Comparison of ENCODE assay signal across 13 cellular contexts in genomic region chr14:54225457-54225856, GRCh38.
A peak's percentile ranks its signal among the peaks of the same experiment; 100 is the strongest.
DNase-seq lines count a peak whose midpoint lies in the region.
"Had no signal": no experiment of that assay in that cellular context is flagged by ENCODE, and none has a peak within 500 bp of the region (broad histone marks: within the 10 kb centered on the region; RNA-seq: fewer than 3 reads in every experiment).

No MANE protein-coding gene starts in this region.

- H2BK15ac ChIP-seq in mesendoderm (replicated peaks; ENCODE audit: low read depth) = no peak overlapping the region

- H3K56ac ChIP-seq in mesendoderm (ENCODE audit: low read length) = no peak overlapping the region

- no peak overlapping the region for H2BK5ac ChIP-seq in mesendoderm (ENCODE audit: low read length)

- no peak overlapping the region for H3K4me2 ChIP-seq in mesendoderm (ENCODE audit: low read length)
- H3K4me2 ChIP-seq: GM23338 had no signal

- no peak overlapping the region for H3K4ac ChIP-seq in mesendoderm (ENCODE audit: low read depth, low read length)

- H3K79me1 ChIP-seq in mesendoderm (ENCODE audit: low read length) = no peaks in the 10 kb centered on the region

- no peak overlapping the region for H3K9ac ChIP-seq in mesendoderm (ENCODE audit: low read length)

- no peak overlapping the region for H2AK5ac ChIP-seq in mesendoderm (ENCODE audit: low read length)

- H3K27ac ChIP-seq in mesendoderm (ENCODE audit: low read depth, low read length) = no peak overlapping the region
- H3K27ac ChIP-seq: SJCRH30 had no signal

- H3K4me1 ChIP-seq in mesendoderm (ENCODE audit: control insufficient read depth, low read depth, low read length) = peaks cover 4% of the 10 kb centered on the region
- H3K4me1 ChIP-seq: SJCRH30 had no signal

- H2BK120ac ChIP-seq in mesendoderm (ENCODE audit: low read depth, low read length) = no peak overlapping the region

- H3K4me3 ChIP-seq in mesendoderm (ENCODE audit: low read length) = no peak overlapping the region
- H3K4me3 ChIP-seq: GM23338, SJCRH30 had no signal

- no peak overlapping the region for H4K5ac ChIP-seq in mesendoderm (ENCODE audit: low read length)

- no CpG with 5 or more reads among the region's 5 CpGs for WGBS in mesendoderm (ENCODE audit: extremely low coverage, insufficient coverage, low lambda C conversion rate)

- H3K27me3 ChIP-seq in mesendoderm (ENCODE audit: insufficient read depth, low read length, poor library complexity) = peaks cover 4% of the 10 kb centered on the region
- H3K27me3 ChIP-seq: SJCRH30 had no signal

- DNase-seq in COR-L47 (lab: John Stamatoyannopoulos, UW) = peak; percentile 3
- DNase-seq in NCI-H1092 (lab: John Stamatoyannopoulos, UW) = peak; percentile 15
- peak; percentile 13 for DNase-seq in NCI-H82 treated with DMSO at 0.1 percent for 48 hours (lab: John Stamatoyannopoulos, UW; ENCODE audit: unreplicated experiment)
- DNase-seq in mesendoderm = peak; percentile 62
- no peak for DNase-seq in activated CD4-positive, alpha-beta T cell treated with anti-CD3 and anti-CD28 coated beads, Interleukin-2, amount 50 U/mL, for 4 hours
- no peak for DNase-seq in germinal center (ENCODE audit: low spot score)
- DNase-seq in GDM1 (lab: John Stamatoyannopoulos, UW) = no peak
- DNase-seq in T-helper 2 cell = no peak
- DNase-seq: Calu3, NCI-H2029, NCI-H774, SJCRH30 had no signal

- no peak overlapping the region for H3K18ac ChIP-seq in mesendoderm (ENCODE audit: low read length)

- no peaks in the 10 kb centered on the region for H3K36me3 ChIP-seq in mesendoderm (ENCODE audit: control insufficient read depth, insufficient read depth, low read length)
- H3K36me3 ChIP-seq: SJCRH30 had no signal

- no peaks in the 10 kb centered on the region for H3K79me2 ChIP-seq in mesendoderm (ENCODE audit: control insufficient read depth, insufficient read depth, low read length)

- no peak overlapping the region for H4K8ac ChIP-seq in mesendoderm (ENCODE audit: low read depth, low read length)

- no peak overlapping the region for H3K23ac ChIP-seq in mesendoderm (ENCODE audit: low read length)

Comparison
In these comparisons a context has a peak if more than half of its experiments do, and no peak if none do; other contexts are left out.
1. DNase-seq: peak in COR-L47 (single experiment), NCI-H1092 (single experiment), NCI-H82 treated with DMSO at 0.1 percent for 48 hours (single experiment) and mesendoderm (single experiment); none in activated CD4-positive, alpha-beta T cell treated with anti-CD3 and anti-CD28 coated beads, Interleukin-2, amount 50 U/mL, for 4 hours (0 of 2), germinal center (single experiment), GDM1 (single experiment) and T-helper 2 cell (0 of 5).